Comparison of ENCODE assay signal across 1 cellular context in the genomic region with DNA sequence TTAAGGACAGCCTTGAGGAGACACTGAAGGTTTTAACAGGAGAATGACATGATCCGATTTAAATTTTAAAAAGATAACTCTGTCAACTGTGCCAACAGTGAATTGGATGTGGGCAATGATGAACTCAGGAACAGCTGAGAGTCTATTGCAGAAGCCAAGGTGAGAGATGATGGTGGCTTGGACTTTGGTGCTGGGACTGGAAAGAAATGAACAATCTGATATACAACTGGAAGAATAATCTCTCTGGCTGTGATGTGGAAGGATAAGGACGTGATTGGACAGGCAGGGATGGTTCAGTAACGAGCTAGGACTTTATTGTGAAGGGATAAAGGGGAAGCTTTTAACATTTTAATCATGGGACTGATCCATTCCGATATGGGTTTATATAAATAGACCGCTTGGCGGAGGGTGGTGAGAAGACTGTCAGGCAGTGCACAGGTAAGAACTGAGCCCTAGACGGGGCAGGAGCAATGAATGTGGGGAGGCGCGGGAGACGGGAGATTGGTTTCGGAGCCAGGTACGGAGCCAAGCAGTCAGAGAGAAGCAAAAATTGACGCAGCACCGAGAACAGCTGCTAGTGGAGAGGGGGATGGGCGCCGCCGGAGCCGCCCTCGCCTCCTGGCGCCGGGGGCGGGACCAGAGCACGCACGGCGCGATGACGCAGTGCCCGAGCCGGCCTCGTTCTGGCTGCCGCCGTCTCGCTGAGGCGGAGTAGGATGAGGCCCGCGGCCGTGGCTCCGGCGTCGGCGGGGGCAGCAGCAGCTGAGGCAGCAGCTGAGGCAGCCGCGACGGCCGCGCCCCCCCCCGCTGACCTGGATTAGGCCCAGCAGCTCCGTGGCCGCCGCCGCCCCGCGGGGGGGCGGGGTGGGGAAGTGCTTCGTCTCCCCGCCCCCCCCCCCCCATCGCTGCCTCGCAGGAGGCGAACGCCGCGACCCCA.
A peak's percentile ranks its signal among the peaks of the same experiment; 100 is the strongest.
TF ChIP-seq lines count a peak whose summit lies in the region.

A gene with protein sequence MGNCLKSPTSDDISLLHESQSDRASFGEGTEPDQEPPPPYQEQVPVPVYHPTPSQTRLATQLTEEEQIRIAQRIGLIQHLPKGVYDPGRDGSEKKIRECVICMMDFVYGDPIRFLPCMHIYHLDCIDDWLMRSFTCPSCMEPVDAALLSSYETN (plus strand): TSS at position 663 of the 937 bp plus-strand sequence. CDS start 484 bp downstream, outside the sequence.

TF ChIP-seq in K562, 482 proteins besides CTCF, POLR2A, EP300 and RAD21 (continued from another document):
- TF ChIP-seq, protein P1, sequence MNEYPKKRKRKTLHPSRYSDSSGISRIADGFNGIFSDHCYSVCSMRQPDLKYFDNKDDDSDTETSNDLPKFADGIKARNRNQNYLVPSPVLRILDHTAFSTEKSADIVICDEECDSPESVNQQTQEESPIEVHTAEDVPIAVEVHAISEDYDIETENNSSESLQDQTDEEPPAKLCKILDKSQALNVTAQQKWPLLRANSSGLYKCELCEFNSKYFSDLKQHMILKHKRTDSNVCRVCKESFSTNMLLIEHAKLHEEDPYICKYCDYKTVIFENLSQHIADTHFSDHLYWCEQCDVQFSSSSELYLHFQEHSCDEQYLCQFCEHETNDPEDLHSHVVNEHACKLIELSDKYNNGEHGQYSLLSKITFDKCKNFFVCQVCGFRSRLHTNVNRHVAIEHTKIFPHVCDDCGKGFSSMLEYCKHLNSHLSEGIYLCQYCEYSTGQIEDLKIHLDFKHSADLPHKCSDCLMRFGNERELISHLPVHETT (CRISPR knock-in tag; conservative IDR thresholded peaks at IDR 0.05 in 1 of 2, IDR thresholded peaks at IDR 0.05 in 1 of 2) = peak in 1 of 2 experiments; percentile 80; a peak in 2 of 4 replicates
- peak; percentile 62; the same call in 1 of the 2 replicates for TF ChIP-seq FOXP1 (CRISPR knock-in tag; IDR thresholded peaks at IDR 0.05)
- TF ChIP-seq ZNF217 (CRISPR knock-in tag; IDR thresholded peaks at IDR 0.05) = no peak
- no peak for TF ChIP-seq ZBED1 (IDR thresholded peaks at IDR 0.05)
- TF ChIP-seq CC2D1A (IDR thresholded peaks at IDR 0.05) = no peak
- no peak for TF ChIP-seq SAFB (IDR thresholded peaks at IDR 0.05; ENCODE audit: borderline replicate concordance, low read depth, low read length)
- TF ChIP-seq MECOM (CRISPR knock-in tag; IDR thresholded peaks at IDR 0.05) = no peak
- no peak for TF ChIP-seq NR3C1 (CRISPR knock-in tag; IDR thresholded peaks at IDR 0.05)
- TF ChIP-seq, protein P2, sequence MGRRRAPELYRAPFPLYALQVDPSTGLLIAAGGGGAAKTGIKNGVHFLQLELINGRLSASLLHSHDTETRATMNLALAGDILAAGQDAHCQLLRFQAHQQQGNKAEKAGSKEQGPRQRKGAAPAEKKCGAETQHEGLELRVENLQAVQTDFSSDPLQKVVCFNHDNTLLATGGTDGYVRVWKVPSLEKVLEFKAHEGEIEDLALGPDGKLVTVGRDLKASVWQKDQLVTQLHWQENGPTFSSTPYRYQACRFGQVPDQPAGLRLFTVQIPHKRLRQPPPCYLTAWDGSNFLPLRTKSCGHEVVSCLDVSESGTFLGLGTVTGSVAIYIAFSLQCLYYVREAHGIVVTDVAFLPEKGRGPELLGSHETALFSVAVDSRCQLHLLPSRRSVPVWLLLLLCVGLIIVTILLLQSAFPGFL (CRISPR knock-in tag; IDR thresholded peaks at IDR 0.05) = no peak
- no peak for TF ChIP-seq ZNF253 (CRISPR knock-in tag; conservative IDR thresholded peaks at IDR 0.05)
- peak; percentile 93; the same call in 1 of the 2 replicates for TF ChIP-seq LARP7 (IDR thresholded peaks at IDR 0.05)
- TF ChIP-seq DPF2 (IDR thresholded peaks at IDR 0.05) = peak; percentile 76
- TF ChIP-seq ZNF76 (CRISPR knock-in tag; IDR thresholded peaks at IDR 0.05; ENCODE audit: borderline replicate concordance) = no peak
- TF ChIP-seq RBM14 (IDR thresholded peaks at IDR 0.05; ENCODE audit: borderline replicate concordance, insufficient read depth, low read depth, low read length) = no peak
- TF ChIP-seq ATF7 (IDR thresholded peaks at IDR 0.05) = peak; percentile 94
- no peak; the same call in none of the 2 replicates for TF ChIP-seq MTA3 (IDR thresholded peaks at IDR 0.05; ENCODE audit: borderline replicate concordance)
- no peak for TF ChIP-seq ZNF561 (CRISPR knock-in tag; conservative IDR thresholded peaks at IDR 0.05)
- TF ChIP-seq SLC30A9 (CRISPR knock-in tag; IDR thresholded peaks at IDR 0.05) = no peak
- no peak for TF ChIP-seq U2AF2 (optimal IDR thresholded peaks at IDR 0.05; ENCODE audit: low read depth, low read length)
- no peak for TF ChIP-seq HSF4 (CRISPR knock-in tag; IDR thresholded peaks at IDR 0.05; ENCODE audit: borderline replicate concordance)
- no peak; the same call in 1 of the 2 replicates for TF ChIP-seq ZNF263 (CRISPR knock-in tag; IDR thresholded peaks at IDR 0.05; ENCODE audit: borderline replicate concordance)
- TF ChIP-seq KAT2B (IDR thresholded peaks at IDR 0.05; ENCODE audit: low read depth, low read length) = no peak
- TF ChIP-seq JUNB (CRISPR knock-in tag; conservative IDR thresholded peaks at IDR 0.05) = no peak
- TF ChIP-seq TCF7 (IDR thresholded peaks at IDR 0.05; ENCODE audit: borderline replicate concordance) = no peak
- TF ChIP-seq TBP (optimal IDR thresholded peaks at IDR 0.05; ENCODE audit: low read depth, low read length) = peak; percentile 78
- no peak for TF ChIP-seq FOXK1 (CRISPR knock-in tag; IDR thresholded peaks at IDR 0.05; ENCODE audit: borderline replicate concordance)
- TF ChIP-seq ZKSCAN1 (IDR thresholded peaks at IDR 0.05; ENCODE audit: low read depth, low read length) = peak; percentile 66
- TF ChIP-seq ZNF140 (CRISPR knock-in tag; IDR thresholded peaks at IDR 0.05) = no peak
- no peak for TF ChIP-seq KHSRP (IDR thresholded peaks at IDR 0.05)
- TF ChIP-seq POU5F1 (IDR thresholded peaks at IDR 0.05; ENCODE audit: borderline replicate concordance, low read depth, low read length, partially characterized antibody) = peak; percentile 36
- TF ChIP-seq HNRNPL (IDR thresholded peaks at IDR 0.05; ENCODE audit: low read depth, low read length) = no peak
- TF ChIP-seq, protein P3, sequence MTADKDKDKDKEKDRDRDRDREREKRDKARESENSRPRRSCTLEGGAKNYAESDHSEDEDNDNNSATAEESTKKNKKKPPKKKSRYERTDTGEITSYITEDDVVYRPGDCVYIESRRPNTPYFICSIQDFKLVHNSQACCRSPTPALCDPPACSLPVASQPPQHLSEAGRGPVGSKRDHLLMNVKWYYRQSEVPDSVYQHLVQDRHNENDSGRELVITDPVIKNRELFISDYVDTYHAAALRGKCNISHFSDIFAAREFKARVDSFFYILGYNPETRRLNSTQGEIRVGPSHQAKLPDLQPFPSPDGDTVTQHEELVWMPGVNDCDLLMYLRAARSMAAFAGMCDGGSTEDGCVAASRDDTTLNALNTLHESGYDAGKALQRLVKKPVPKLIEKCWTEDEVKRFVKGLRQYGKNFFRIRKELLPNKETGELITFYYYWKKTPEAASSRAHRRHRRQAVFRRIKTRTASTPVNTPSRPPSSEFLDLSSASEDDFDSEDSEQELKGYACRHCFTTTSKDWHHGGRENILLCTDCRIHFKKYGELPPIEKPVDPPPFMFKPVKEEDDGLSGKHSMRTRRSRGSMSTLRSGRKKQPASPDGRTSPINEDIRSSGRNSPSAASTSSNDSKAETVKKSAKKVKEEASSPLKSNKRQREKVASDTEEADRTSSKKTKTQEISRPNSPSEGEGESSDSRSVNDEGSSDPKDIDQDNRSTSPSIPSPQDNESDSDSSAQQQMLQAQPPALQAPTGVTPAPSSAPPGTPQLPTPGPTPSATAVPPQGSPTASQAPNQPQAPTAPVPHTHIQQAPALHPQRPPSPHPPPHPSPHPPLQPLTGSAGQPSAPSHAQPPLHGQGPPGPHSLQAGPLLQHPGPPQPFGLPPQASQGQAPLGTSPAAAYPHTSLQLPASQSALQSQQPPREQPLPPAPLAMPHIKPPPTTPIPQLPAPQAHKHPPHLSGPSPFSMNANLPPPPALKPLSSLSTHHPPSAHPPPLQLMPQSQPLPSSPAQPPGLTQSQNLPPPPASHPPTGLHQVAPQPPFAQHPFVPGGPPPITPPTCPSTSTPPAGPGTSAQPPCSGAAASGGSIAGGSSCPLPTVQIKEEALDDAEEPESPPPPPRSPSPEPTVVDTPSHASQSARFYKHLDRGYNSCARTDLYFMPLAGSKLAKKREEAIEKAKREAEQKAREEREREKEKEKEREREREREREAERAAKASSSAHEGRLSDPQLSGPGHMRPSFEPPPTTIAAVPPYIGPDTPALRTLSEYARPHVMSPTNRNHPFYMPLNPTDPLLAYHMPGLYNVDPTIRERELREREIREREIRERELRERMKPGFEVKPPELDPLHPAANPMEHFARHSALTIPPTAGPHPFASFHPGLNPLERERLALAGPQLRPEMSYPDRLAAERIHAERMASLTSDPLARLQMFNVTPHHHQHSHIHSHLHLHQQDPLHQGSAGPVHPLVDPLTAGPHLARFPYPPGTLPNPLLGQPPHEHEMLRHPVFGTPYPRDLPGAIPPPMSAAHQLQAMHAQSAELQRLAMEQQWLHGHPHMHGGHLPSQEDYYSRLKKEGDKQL (CRISPR knock-in tag; IDR thresholded peaks at IDR 0.05; ENCODE audit: borderline replicate concordance) = no peak
- TF ChIP-seq KDM2B (CRISPR knock-in tag; IDR thresholded peaks at IDR 0.05) = no peak
- TF ChIP-seq ZBTB7A (IDR thresholded peaks at IDR 0.05; ENCODE audit: borderline replicate concordance, control insufficient read depth, low read depth, low read length) = peak; percentile 82; the same call in 1 of the 2 replicates
- TF ChIP-seq HCFC1 (IDR thresholded peaks at IDR 0.05; ENCODE audit: low read depth, low read length) = peak; percentile 42
- no peak for TF ChIP-seq RBM34 (IDR thresholded peaks at IDR 0.05; ENCODE audit: borderline replicate concordance, insufficient read depth, low read length)
- peak; percentile 96 for TF ChIP-seq HMGN3 (IDR thresholded peaks at IDR 0.05; ENCODE audit: borderline replicate concordance, extremely low read depth, insufficient read length, low read depth, low read length)
- TF ChIP-seq ZKSCAN3 (CRISPR knock-in tag; IDR thresholded peaks at IDR 0.05) = no peak
- TF ChIP-seq CBFB (CRISPR knock-in tag; IDR thresholded peaks at IDR 0.05) = no peak
- no peak for TF ChIP-seq ZNF436 (CRISPR knock-in tag; IDR thresholded peaks at IDR 0.05)
- TF ChIP-seq SMARCC2 (IDR thresholded peaks at IDR 0.05; ENCODE audit: low read depth) = peak; percentile 22; the same call in 1 of the 2 replicates
- TF ChIP-seq HNRNPLL (IDR thresholded peaks at IDR 0.05; ENCODE audit: low read depth, low read length, poor library complexity, severe bottlenecking) = peak; percentile 18
- TF ChIP-seq ZNF699 (CRISPR knock-in tag; IDR thresholded peaks at IDR 0.05; ENCODE audit: insufficient replicate concordance) = no peak
- TF ChIP-seq NFYB (IDR thresholded peaks at IDR 0.05; ENCODE audit: extremely low read depth, insufficient read length) = no peak
- TF ChIP-seq ZNF347 (CRISPR knock-in tag; IDR thresholded peaks at IDR 0.05; ENCODE audit: low read depth) = no peak
- no peak for TF ChIP-seq MED1 (CRISPR knock-in tag; IDR thresholded peaks at IDR 0.05; ENCODE audit: borderline replicate concordance)
- no peak for TF ChIP-seq ZNF224 (CRISPR knock-in tag; IDR thresholded peaks at IDR 0.05)
- TF ChIP-seq GABPA (tag; conservative IDR thresholded peaks at IDR 0.05; ENCODE audit: low read depth) = no peak
- TF ChIP-seq NUFIP1 (IDR thresholded peaks at IDR 0.05; ENCODE audit: partially characterized antibody) = no peak
- peak; percentile 87 for TF ChIP-seq RB1 (IDR thresholded peaks at IDR 0.05; ENCODE audit: low read depth)
- no peak for TF ChIP-seq KLF16 (IDR thresholded peaks at IDR 0.05)
- TF ChIP-seq DIDO1 (tag; IDR thresholded peaks at IDR 0.05; ENCODE audit: low read depth) = no peak
- no peak for TF ChIP-seq KLF6 (CRISPR knock-in tag; IDR thresholded peaks at IDR 0.05; ENCODE audit: borderline replicate concordance)
- TF ChIP-seq NCOA2 (IDR thresholded peaks at IDR 0.05; ENCODE audit: partially characterized antibody in 2 of 2) = no peak
- no peak for TF ChIP-seq FOSL1 (tag; conservative IDR thresholded peaks at IDR 0.05)
- TF ChIP-seq DDX20 (tag; IDR thresholded peaks at IDR 0.05; ENCODE audit: low read depth) = no peak
- peak; percentile 32; the same call in 1 of the 2 replicates for TF ChIP-seq NCOA1 (IDR thresholded peaks at IDR 0.05; ENCODE audit: low read depth)
- TF ChIP-seq GABPB2 (CRISPR knock-in tag; conservative IDR thresholded peaks at IDR 0.05) = no peak
- TF ChIP-seq SRSF1 (IDR thresholded peaks at IDR 0.05; ENCODE audit: low read depth, low read length) = no peak
- 0 out of 2 replicates have a peak, but pooled peaks have one; percentile 57 for TF ChIP-seq ZNF584 (CRISPR knock-in tag; IDR thresholded peaks at IDR 0.05; ENCODE audit: low read depth)
- TF ChIP-seq NCOA6 (IDR thresholded peaks at IDR 0.05) = peak; percentile 85
- 0 out of 2 replicates have a peak, but pooled peaks have one; percentile 13 for TF ChIP-seq NFRKB (IDR thresholded peaks at IDR 0.05; ENCODE audit: low read depth)
- TF ChIP-seq MIER1 (IDR thresholded peaks at IDR 0.05; ENCODE audit: low read depth) = no peak
- TF ChIP-seq ZNF41 (CRISPR knock-in tag; conservative IDR thresholded peaks at IDR 0.05) = no peak
